2 cellular contexts compared by ENCODE assay signal in genomic region chr20:17556842-17557674, GRCh38.
TF ChIP-seq lines count a peak whose summit lies in the region.

No MANE protein-coding gene starts in this region.

TF ChIP-seq in K562, 482 proteins besides CTCF, POLR2A, EP300 and RAD21:
- TF ChIP-seq CHD1 (IDR thresholded peaks at IDR 0.05; ENCODE audit: low read length) (no peak), ZFX (CRISPR knock-in tag; IDR thresholded peaks at IDR 0.05) (peak; percentile 13; the same call in 1 of the 2 replicates), PKNOX1 (IDR thresholded peaks at IDR 0.05) (peak; percentile 46; the same call in 1 of the 2 replicates)

TF ChIP-seq in HepG2, 621 proteins besides CTCF, POLR2A, EP300 and RAD21:
- TF ChIP-seq BRD4 (CRISPR knock-in tag; IDR thresholded peaks at IDR 0.05) (no peak), ZNF839 (CRISPR knock-in tag; IDR thresholded peaks at IDR 0.05; ENCODE audit: borderline replicate concordance) (peak; percentile 67; the same call in 1 of the 2 replicates), ZNF772 (CRISPR knock-in tag; IDR thresholded peaks at IDR 0.05) (no peak), NFE2L2 (IDR thresholded peaks at IDR 0.05; ENCODE audit: low read length) (no peak), FOXA3 (CRISPR knock-in tag; IDR thresholded peaks at IDR 0.05) (no peak), ZNF501 (CRISPR knock-in tag; IDR thresholded peaks at IDR 0.05) (0 out of 2 replicates have a peak, but pooled peaks have one; percentile 22), CCDC6 (CRISPR knock-in tag; IDR thresholded peaks at IDR 0.05) (no peak), HNF4G (IDR thresholded peaks at IDR 0.05; ENCODE audit: borderline replicate concordance, low read depth, low read length) (no peak), HNF4G (CRISPR knock-in tag; IDR thresholded peaks at IDR 0.05; ENCODE audit: borderline replicate concordance, low read depth) (0 out of 2 replicates have a peak, but pooled peaks have one; percentile 28), LRRFIP1 (CRISPR knock-in tag; conservative IDR thresholded peaks at IDR 0.05) (no peak), ZBTB49 (CRISPR knock-in tag; IDR thresholded peaks at IDR 0.05; ENCODE audit: borderline replicate concordance) (no peak), KLF6 (CRISPR knock-in tag; IDR thresholded peaks at IDR 0.05) (no peak), ZNF143 (CRISPR knock-in tag; IDR thresholded peaks at IDR 0.05) (no peak), SMARCC2 (IDR thresholded peaks at IDR 0.05) (no peak), SMAD3 (CRISPR knock-in tag; IDR thresholded peaks at IDR 0.05) (no peak), KLF16 (CRISPR knock-in tag; IDR thresholded peaks at IDR 0.05) (no peak), ESRRA (CRISPR knock-in tag; IDR thresholded peaks at IDR 0.05; ENCODE audit: low read depth) (no peak), CHD2 (IDR thresholded peaks at IDR 0.05; ENCODE audit: low read depth, low read length) (no peak), ZSCAN31 (CRISPR knock-in tag; IDR thresholded peaks at IDR 0.05; ENCODE audit: low read depth) (no peak), WIZ (CRISPR knock-in tag; IDR thresholded peaks at IDR 0.05) (no peak), ZNF383 (CRISPR knock-in tag; IDR thresholded peaks at IDR 0.05; ENCODE audit: borderline replicate concordance) (0 out of 2 replicates have a peak, but pooled peaks have one; percentile 34), GPN1 (CRISPR knock-in tag; IDR thresholded peaks at IDR 0.05; ENCODE audit: borderline replicate concordance) (no peak), XRCC5 (optimal IDR thresholded peaks at IDR 0.05; ENCODE audit: low read length) (peak; percentile 25)
TF ChIP-seq in HepG2: peak in this region for 5.
